8 cellular contexts compared by ENCODE assay signal in genomic region chr7:54995631-54996340, GRCh38. TPM values are rescaled to one million over a fixed set of nuclear protein-coding genes. Genes with fewer than 3 reads are reported as not detected.
DNase-seq lines count a peak whose midpoint lies in the region; ATAC-seq and TF ChIP-seq lines count a peak whose summit lies in the region.

No MANE protein-coding gene starts in this region.

- H3K27ac ChIP-seq in RWPE2 (ENCODE audit: poor library complexity, severe bottlenecking) (peak overlapping the region; percentile 96), ovary (no peak overlapping the region)

- no peak for DNase-seq in RWPE2 (ENCODE audit: low spot score)
- peak; percentile 82 for DNase-seq in kidney glomerular epithelial cell (lab: John Stamatoyannopoulos, UW)
- DNase-seq in COLO668 (lab: John Stamatoyannopoulos, UW; ENCODE audit: unreplicated experiment) = no peak
- DNase-seq in SHP77 (lab: John Stamatoyannopoulos, UW) = no peak
- no peak for DNase-seq in H7
- no peak for DNase-seq in ovary

- H3K9me3 ChIP-seq in RWPE2 (ENCODE audit: severe bottlenecking) (no peaks in the 10 kb centered on the region), ovary (no peaks in the 10 kb centered on the region)

- WGBS in ovary, 3 donors = 47 to 59% (median 53%) methylated on average over 5 of the region's 5 CpGs

- H3K36me3 ChIP-seq in RWPE2 (ENCODE audit: low read depth) (no peaks in the 10 kb centered on the region), H7 (replicated peaks; ENCODE audit: control insufficient read depth, insufficient read depth, low read length) (no peaks in the 10 kb centered on the region), ovary (no peaks in the 10 kb centered on the region)

- H3K4me3 ChIP-seq in RWPE2 (ENCODE audit: severe bottlenecking) (no peak overlapping the region), H7 (ENCODE audit: insufficient read depth, low read depth, low read length) (no peak overlapping the region), ovary (no peak overlapping the region)

- TF ChIP-seq EP300 in ovary (IDR thresholded peaks at IDR 0.05) = no peak

- peak; percentile 80 for ATAC-seq in GM18520 (IDR thresholded peaks at IDR 0.05; ENCODE audit: unreplicated experiment)
- ATAC-seq in HG02623 (IDR thresholded peaks at IDR 0.05; ENCODE audit: unreplicated experiment) = peak; percentile 72
- ATAC-seq in RWPE2 (ENCODE audit: low read depth) = peak; percentile 90

- TF ChIP-seq CTCF in RWPE2 (IDR thresholded peaks at IDR 0.05; ENCODE audit: poor library complexity, severe bottlenecking) (no peak), ovary (IDR thresholded peaks at IDR 0.05) (no peak)

- H3K4me1 ChIP-seq in RWPE2 (ENCODE audit: insufficient read depth, poor library complexity, severe bottlenecking) = peaks cover 31% of the 10 kb centered on the region
- no peaks in the 10 kb centered on the region for H3K4me1 ChIP-seq in ovary (ENCODE audit: insufficient read depth)

- H3K27me3 ChIP-seq in RWPE2 (ENCODE audit: insufficient read depth, poor library complexity, severe bottlenecking) = no peaks in the 10 kb centered on the region
- H3K27me3 ChIP-seq in H7 (ENCODE audit: control insufficient read depth, insufficient read depth, low read length) = no peaks in the 10 kb centered on the region
- no peaks in the 10 kb centered on the region for H3K27me3 ChIP-seq in ovary

- intact Hi-C loops in ovary (cut with DNase I) = no loop called here

- TF ChIP-seq POLR2A in ovary (IDR thresholded peaks at IDR 0.05) = no peak

RNA-seq across cellular contexts. Expression of gene EGFR, which starts 23.0 kb away (rescaled TPM):
- total RNA-seq in H7 (2014; rRNA removed; shearing (Covaris generic)) = 3.1 and 6.3 TPM in 2 replicates
- 10 to 100 TPM; 26.3 to 54.6 (median 45.4) TPM for total RNA-seq in ovary
- polyA plus RNA-seq in ovary = 10 to 100 TPM; 13.0 to 31.5 TPM
